Comparison of ENCODE assay signal across 2 cellular contexts in the genomic region with DNA sequence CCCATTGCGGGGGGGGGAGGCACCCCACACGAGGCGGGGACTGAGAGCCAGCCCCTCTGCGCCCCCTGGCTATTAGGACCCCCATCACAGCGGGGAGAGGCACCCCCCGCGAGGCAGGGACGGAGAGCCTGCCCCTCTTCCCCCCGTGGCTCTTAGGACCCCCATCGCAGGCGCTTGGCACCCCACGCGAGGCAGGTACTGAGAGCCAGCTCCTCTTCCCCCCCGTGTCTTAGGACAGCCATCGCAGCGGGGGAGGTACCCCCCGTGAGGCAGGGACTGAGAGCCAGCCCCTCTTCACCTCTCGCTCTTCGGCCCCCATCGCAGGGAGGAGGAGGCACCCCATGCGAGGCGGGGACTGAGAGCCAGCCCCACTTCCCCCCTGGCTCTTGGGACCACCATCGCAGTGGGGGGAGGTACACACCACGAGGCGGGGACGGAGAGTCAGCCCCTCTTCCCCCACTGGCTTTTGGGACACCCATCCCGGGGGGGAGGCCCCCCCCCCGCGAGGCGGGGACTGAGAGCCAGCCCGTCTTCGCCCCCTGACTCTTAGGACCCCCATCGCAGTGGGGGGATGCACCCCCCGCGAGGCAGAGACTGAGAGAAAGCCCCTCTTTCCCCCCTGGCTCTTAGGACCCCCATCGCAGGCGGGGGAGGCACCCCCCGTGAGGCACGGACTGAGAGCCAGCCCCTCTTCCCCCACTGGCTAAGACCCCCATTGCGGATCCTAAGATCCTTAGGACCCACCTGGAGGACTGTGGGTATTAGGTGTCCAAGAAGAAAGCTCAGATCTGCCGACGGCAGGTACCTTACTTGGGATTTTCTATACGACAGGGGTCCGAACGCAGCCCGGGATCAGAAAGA.
TF ChIP-seq lines count a peak whose summit lies in the region.

No MANE protein-coding gene starts in this region.

TF ChIP-seq in SK-N-SH, 30 proteins besides CTCF, POLR2A, EP300 and RAD21:
- TF ChIP-seq, protein P1, sequence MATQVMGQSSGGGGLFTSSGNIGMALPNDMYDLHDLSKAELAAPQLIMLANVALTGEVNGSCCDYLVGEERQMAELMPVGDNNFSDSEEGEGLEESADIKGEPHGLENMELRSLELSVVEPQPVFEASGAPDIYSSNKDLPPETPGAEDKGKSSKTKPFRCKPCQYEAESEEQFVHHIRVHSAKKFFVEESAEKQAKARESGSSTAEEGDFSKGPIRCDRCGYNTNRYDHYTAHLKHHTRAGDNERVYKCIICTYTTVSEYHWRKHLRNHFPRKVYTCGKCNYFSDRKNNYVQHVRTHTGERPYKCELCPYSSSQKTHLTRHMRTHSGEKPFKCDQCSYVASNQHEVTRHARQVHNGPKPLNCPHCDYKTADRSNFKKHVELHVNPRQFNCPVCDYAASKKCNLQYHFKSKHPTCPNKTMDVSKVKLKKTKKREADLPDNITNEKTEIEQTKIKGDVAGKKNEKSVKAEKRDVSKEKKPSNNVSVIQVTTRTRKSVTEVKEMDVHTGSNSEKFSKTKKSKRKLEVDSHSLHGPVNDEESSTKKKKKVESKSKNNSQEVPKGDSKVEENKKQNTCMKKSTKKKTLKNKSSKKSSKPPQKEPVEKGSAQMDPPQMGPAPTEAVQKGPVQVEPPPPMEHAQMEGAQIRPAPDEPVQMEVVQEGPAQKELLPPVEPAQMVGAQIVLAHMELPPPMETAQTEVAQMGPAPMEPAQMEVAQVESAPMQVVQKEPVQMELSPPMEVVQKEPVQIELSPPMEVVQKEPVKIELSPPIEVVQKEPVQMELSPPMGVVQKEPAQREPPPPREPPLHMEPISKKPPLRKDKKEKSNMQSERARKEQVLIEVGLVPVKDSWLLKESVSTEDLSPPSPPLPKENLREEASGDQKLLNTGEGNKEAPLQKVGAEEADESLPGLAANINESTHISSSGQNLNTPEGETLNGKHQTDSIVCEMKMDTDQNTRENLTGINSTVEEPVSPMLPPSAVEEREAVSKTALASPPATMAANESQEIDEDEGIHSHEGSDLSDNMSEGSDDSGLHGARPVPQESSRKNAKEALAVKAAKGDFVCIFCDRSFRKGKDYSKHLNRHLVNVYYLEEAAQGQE (IDR thresholded peaks at IDR 0.05; ENCODE audit: low read depth, low read length), result no peak
- TF ChIP-seq, protein P2, sequence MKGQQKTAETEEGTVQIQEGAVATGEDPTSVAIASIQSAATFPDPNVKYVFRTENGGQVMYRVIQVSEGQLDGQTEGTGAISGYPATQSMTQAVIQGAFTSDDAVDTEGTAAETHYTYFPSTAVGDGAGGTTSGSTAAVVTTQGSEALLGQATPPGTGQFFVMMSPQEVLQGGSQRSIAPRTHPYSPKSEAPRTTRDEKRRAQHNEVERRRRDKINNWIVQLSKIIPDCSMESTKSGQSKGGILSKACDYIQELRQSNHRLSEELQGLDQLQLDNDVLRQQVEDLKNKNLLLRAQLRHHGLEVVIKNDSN (IDR thresholded peaks at IDR 0.05; ENCODE audit: borderline replicate concordance, low read depth), result no peak
- no peak for TF ChIP-seq GABPA (IDR thresholded peaks at IDR 0.05; ENCODE audit: low read depth)
- TF ChIP-seq, protein P3, sequence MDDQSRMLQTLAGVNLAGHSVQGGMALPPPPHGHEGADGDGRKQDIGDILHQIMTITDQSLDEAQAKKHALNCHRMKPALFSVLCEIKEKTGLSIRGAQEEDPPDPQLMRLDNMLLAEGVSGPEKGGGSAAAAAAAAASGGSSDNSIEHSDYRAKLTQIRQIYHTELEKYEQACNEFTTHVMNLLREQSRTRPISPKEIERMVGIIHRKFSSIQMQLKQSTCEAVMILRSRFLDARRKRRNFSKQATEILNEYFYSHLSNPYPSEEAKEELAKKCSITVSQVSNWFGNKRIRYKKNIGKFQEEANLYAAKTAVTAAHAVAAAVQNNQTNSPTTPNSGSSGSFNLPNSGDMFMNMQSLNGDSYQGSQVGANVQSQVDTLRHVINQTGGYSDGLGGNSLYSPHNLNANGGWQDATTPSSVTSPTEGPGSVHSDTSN (IDR thresholded peaks at IDR 0.05), result no peak
- no peak for TF ChIP-seq MXI1 (IDR thresholded peaks at IDR 0.05; ENCODE audit: low read depth, low read length)
- no peak for TF ChIP-seq NFIC (IDR thresholded peaks at IDR 0.05; ENCODE audit: borderline replicate concordance)
- TF ChIP-seq, protein P4, sequence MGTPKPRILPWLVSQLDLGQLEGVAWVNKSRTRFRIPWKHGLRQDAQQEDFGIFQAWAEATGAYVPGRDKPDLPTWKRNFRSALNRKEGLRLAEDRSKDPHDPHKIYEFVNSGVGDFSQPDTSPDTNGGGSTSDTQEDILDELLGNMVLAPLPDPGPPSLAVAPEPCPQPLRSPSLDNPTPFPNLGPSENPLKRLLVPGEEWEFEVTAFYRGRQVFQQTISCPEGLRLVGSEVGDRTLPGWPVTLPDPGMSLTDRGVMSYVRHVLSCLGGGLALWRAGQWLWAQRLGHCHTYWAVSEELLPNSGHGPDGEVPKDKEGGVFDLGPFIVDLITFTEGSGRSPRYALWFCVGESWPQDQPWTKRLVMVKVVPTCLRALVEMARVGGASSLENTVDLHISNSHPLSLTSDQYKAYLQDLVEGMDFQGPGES (IDR thresholded peaks at IDR 0.05; ENCODE audit: low read depth, low read length), result no peak
- TF ChIP-seq FOXM1 (IDR thresholded peaks at IDR 0.05; ENCODE audit: low read depth), result no peak
- no peak for TF ChIP-seq RFX5 (IDR thresholded peaks at IDR 0.05; ENCODE audit: low read length)
- TF ChIP-seq SMC3 (IDR thresholded peaks at IDR 0.05; ENCODE audit: low read depth, low read length), result no peak
- no peak for TF ChIP-seq SIN3A (IDR thresholded peaks at IDR 0.05; ENCODE audit: borderline replicate concordance, low read depth, low read length)
- TF ChIP-seq RCOR1 (IDR thresholded peaks at IDR 0.05; ENCODE audit: low read length), result no peak
- TF ChIP-seq FOXJ3 (CRISPR knock-in tag; IDR thresholded peaks at IDR 0.05), result no peak
- TF ChIP-seq, protein P5, sequence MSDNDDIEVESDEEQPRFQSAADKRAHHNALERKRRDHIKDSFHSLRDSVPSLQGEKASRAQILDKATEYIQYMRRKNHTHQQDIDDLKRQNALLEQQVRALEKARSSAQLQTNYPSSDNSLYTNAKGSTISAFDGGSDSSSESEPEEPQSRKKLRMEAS (IDR thresholded peaks at IDR 0.05; ENCODE audit: low read depth), result no peak
- no peak for TF ChIP-seq POLR2AphosphoS5 (IDR thresholded peaks at IDR 0.05; ENCODE audit: low read depth, low read length)
- TF ChIP-seq GATA2 (CRISPR knock-in tag; IDR thresholded peaks at IDR 0.05), result no peak
- no peak for TF ChIP-seq ELF1 (IDR thresholded peaks at IDR 0.05)

TF ChIP-seq in WTC11, 78 proteins besides CTCF, POLR2A, EP300 and RAD21 (continued from another document):
- TF ChIP-seq, protein P6, sequence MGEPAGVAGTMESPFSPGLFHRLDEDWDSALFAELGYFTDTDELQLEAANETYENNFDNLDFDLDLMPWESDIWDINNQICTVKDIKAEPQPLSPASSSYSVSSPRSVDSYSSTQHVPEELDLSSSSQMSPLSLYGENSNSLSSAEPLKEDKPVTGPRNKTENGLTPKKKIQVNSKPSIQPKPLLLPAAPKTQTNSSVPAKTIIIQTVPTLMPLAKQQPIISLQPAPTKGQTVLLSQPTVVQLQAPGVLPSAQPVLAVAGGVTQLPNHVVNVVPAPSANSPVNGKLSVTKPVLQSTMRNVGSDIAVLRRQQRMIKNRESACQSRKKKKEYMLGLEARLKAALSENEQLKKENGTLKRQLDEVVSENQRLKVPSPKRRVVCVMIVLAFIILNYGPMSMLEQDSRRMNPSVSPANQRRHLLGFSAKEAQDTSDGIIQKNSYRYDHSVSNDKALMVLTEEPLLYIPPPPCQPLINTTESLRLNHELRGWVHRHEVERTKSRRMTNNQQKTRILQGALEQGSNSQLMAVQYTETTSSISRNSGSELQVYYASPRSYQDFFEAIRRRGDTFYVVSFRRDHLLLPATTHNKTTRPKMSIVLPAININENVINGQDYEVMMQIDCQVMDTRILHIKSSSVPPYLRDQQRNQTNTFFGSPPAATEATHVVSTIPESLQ (CRISPR knock-in tag; IDR thresholded peaks at IDR 0.05), result no peak
- TF ChIP-seq ZNF423 (CRISPR knock-in tag; IDR thresholded peaks at IDR 0.05) (no peak), PRRX2 (CRISPR knock-in tag; IDR thresholded peaks at IDR 0.05) (no peak), RORB (CRISPR knock-in tag; IDR thresholded peaks at IDR 0.05) (no peak), SMAD4 (CRISPR knock-in tag; IDR thresholded peaks at IDR 0.05) (no peak), ELF4 (CRISPR knock-in tag; IDR thresholded peaks at IDR 0.05; ENCODE audit: low read depth) (no peak)
- TF ChIP-seq, protein P7, sequence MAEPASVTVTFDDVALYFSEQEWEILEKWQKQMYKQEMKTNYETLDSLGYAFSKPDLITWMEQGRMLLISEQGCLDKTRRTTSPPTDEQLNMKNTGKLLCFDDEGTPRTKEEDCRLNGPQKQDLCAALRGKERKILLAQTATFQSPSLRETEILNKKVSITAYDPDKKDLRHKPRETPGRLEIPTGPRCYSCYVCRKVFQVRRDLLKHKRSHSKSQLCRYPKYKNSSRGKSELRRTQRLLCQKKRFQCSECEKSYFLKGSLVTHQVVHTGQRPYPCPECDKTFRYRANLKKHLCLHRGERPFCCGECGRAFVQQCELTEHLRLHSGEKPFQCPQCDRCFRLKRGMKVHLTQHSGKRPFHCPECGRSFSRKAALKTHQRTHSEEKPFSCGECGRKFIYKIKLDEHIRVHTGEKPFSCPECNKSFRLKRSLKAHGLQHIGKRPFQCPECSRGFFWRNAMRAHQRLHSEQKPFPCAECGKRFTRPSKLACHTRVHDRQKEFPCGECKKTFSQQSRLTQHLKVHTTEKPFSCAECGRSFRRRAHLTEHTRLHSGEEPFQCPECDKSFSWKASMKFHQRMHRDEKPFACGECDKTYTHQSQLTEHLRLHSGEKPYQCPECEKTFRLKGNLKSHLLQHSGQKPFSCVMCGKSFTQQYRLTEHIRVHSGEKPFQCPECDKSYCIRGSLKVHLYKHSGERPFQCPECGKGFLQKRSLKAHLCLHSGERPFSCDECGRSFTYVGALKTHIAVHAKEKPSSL (CRISPR knock-in tag; conservative IDR thresholded peaks at IDR 0.05), result no peak
- TF ChIP-seq, protein P8, sequence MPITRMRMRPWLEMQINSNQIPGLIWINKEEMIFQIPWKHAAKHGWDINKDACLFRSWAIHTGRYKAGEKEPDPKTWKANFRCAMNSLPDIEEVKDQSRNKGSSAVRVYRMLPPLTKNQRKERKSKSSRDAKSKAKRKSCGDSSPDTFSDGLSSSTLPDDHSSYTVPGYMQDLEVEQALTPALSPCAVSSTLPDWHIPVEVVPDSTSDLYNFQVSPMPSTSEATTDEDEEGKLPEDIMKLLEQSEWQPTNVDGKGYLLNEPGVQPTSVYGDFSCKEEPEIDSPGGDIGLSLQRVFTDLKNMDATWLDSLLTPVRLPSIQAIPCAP (CRISPR knock-in tag; IDR thresholded peaks at IDR 0.05), result no peak
- TF ChIP-seq, protein P9, sequence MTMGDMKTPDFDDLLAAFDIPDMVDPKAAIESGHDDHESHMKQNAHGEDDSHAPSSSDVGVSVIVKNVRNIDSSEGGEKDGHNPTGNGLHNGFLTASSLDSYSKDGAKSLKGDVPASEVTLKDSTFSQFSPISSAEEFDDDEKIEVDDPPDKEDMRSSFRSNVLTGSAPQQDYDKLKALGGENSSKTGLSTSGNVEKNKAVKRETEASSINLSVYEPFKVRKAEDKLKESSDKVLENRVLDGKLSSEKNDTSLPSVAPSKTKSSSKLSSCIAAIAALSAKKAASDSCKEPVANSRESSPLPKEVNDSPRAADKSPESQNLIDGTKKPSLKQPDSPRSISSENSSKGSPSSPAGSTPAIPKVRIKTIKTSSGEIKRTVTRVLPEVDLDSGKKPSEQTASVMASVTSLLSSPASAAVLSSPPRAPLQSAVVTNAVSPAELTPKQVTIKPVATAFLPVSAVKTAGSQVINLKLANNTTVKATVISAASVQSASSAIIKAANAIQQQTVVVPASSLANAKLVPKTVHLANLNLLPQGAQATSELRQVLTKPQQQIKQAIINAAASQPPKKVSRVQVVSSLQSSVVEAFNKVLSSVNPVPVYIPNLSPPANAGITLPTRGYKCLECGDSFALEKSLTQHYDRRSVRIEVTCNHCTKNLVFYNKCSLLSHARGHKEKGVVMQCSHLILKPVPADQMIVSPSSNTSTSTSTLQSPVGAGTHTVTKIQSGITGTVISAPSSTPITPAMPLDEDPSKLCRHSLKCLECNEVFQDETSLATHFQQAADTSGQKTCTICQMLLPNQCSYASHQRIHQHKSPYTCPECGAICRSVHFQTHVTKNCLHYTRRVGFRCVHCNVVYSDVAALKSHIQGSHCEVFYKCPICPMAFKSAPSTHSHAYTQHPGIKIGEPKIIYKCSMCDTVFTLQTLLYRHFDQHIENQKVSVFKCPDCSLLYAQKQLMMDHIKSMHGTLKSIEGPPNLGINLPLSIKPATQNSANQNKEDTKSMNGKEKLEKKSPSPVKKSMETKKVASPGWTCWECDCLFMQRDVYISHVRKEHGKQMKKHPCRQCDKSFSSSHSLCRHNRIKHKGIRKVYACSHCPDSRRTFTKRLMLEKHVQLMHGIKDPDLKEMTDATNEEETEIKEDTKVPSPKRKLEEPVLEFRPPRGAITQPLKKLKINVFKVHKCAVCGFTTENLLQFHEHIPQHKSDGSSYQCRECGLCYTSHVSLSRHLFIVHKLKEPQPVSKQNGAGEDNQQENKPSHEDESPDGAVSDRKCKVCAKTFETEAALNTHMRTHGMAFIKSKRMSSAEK (CRISPR knock-in tag; IDR thresholded peaks at IDR 0.05; ENCODE audit: borderline replicate concordance), result no peak
